14 cellular contexts compared by ENCODE assay signal in the genomic region with DNA sequence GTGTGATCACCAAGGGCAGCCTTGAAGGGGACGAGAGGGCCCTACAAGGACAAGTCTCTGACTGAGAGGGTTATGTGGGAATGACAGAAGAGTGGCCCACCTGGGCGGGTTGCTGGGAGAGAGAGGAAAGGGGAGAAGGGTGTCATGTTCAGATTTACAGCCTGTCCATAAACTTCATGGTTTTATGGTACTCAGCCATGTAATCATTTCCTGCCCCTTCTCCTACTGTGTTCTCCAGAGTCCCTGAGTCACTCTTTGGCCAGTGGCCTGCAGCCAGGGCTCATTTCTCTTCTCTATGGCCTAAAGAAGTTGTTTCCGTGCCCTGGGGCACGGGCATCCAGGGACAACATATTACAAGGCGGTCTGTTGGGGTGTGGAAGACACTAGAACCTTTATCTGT. TPM values are rescaled to one million over a fixed set of nuclear protein-coding genes. Genes with fewer than 3 reads are reported as not detected.
DNase-seq lines count a peak whose midpoint lies in the region; ATAC-seq and TF ChIP-seq lines count a peak whose summit lies in the region.
"Had no signal": no experiment of that assay in that cellular context is flagged by ENCODE, and none has a peak within 500 bp of the region (broad histone marks: within the 10 kb centered on the region; RNA-seq: fewer than 3 reads in every experiment).

No MANE protein-coding gene starts in this region.

- BruUV-seq in Caco-2 (replicated peaks; lab: Mats Ljungman, UMichigan) = no TSS peak

- H3K18ac ChIP-seq in H9 (ENCODE audit: insufficient read length, low read depth, low read length) = no peak overlapping the region

- H3K9me3 Mint-ChIP-seq in Caco-2 (ENCODE audit: unreplicated experiment) (no peaks in the 10 kb centered on the region), H9 (no peaks in the 10 kb centered on the region)
- no peaks in the 10 kb centered on the region for H3K9me3 Mint-ChIP-seq in naive thymus-derived CD4-positive, alpha-beta T cell
- H3K9me3 Mint-ChIP-seq: activated naive CD8-positive, alpha-beta T cell treated with anti-CD3 and anti-CD28 coated beads, Interleukin-2, amount 10 ng/mL, durations not matched to agents 7 days and 5 days had no signal

- H2AFZ ChIP-seq in H9 (ENCODE audit: low read length) = no peak overlapping the region

- peak overlapping the region; percentile 3 for H3K27ac Mint-ChIP-seq in Caco-2 (ENCODE audit: unreplicated experiment)
- H3K27ac Mint-ChIP-seq in naive thymus-derived CD4-positive, alpha-beta T cell = peak overlapping the region; percentile 71 to 92 (median 82)
- H3K27ac Mint-ChIP-seq in H9 = 0 out of 7 replicates have a peak overlapping the region, but pooled peaks of 1 of the 3 experiments have one; percentile 50
- H3K27ac Mint-ChIP-seq: activated naive CD8-positive, alpha-beta T cell treated with anti-CD3 and anti-CD28 coated beads, Interleukin-2, amount 10 ng/mL, durations not matched to agents 7 days and 5 days had no signal

- H3K9me3 ChIP-seq in Caco-2 (no peaks in the 10 kb centered on the region), colonic mucosa (no peaks in the 10 kb centered on the region), H9 (ENCODE audit: control insufficient read depth, low read depth, low read length) (no peaks in the 10 kb centered on the region)
- H3K9me3 ChIP-seq in naive thymus-derived CD4-positive, alpha-beta T cell (ENCODE audit: control insufficient read depth in 2 of 3, low read length in 3 of 3) = no peaks in the 10 kb centered on the region
- H3K9me3 ChIP-seq: upper lobe of left lung had no signal

- no peak overlapping the region for H2BK12ac ChIP-seq in H9 (ENCODE audit: insufficient read length, low read depth, low read length)

- H3K36me3 Mint-ChIP-seq in Caco-2 (ENCODE audit: insufficient read depth, unreplicated experiment) (peaks cover 15% of the 10 kb centered on the region), H9 (ENCODE audit: insufficient read depth in 1 of 3, low read depth in 3 of 3) (peaks cover 5 to 10% (median 5%) of the 10 kb centered on the region in 3 experiments; a peak in 3 of 7 replicates)
- peaks cover 0 to 2% (median 0%) of the 10 kb centered on the region in 5 donors for H3K36me3 Mint-ChIP-seq in naive thymus-derived CD4-positive, alpha-beta T cell

- H3K27ac ChIP-seq in colonic mucosa = no peak overlapping the region
- peak overlapping the region; percentile 7 for H3K27ac ChIP-seq in naive thymus-derived CD4-positive, alpha-beta T cell (ENCODE audit: low read depth, low read length)
- H3K27ac ChIP-seq in H9 (ENCODE audit: insufficient read length, low read depth, low read length) = no peak overlapping the region

- H3K4me1 ChIP-seq in Caco-2 = peaks cover 33% of the 10 kb centered on the region
- peaks cover 8% of the 10 kb centered on the region for H3K4me1 ChIP-seq in colonic mucosa
- H3K4me1 ChIP-seq in naive thymus-derived CD4-positive, alpha-beta T cell (ENCODE audit: control insufficient read depth in 2 of 2, insufficient read depth in 2 of 2, low read length in 2 of 2) = peaks cover 0 to 26% of the 10 kb centered on the region in 2 donors
- H3K4me1 ChIP-seq in H9 (ENCODE audit: insufficient read depth, low read length) = no peaks in the 10 kb centered on the region; the same call in 1 of the 2 replicates

- H3K27me3 Mint-ChIP-seq in Caco-2 (ENCODE audit: insufficient read depth, unreplicated experiment) (no peaks in the 10 kb centered on the region), H9 (ENCODE audit: low read depth) (no peaks in the 10 kb centered on the region)
- no peaks in the 10 kb centered on the region for H3K27me3 Mint-ChIP-seq in naive thymus-derived CD4-positive, alpha-beta T cell
- H3K27me3 Mint-ChIP-seq: activated naive CD8-positive, alpha-beta T cell treated with anti-CD3 and anti-CD28 coated beads, Interleukin-2, amount 10 ng/mL, durations not matched to agents 7 days and 5 days had no signal

- CTCF ChIA-PET in Caco-2 (lab: Charles Lee) = no interaction called here
- CTCF ChIA-PET in naive thymus-derived CD4-positive, alpha-beta T cell (lab: Charles Lee) = no interaction called here

- peaks cover 28% of the 10 kb centered on the region for H3K4me1 Mint-ChIP-seq in Caco-2 (ENCODE audit: low read depth, unreplicated experiment)
- H3K4me1 Mint-ChIP-seq in naive thymus-derived CD4-positive, alpha-beta T cell = peaks cover 11 to 46% (median 37%) of the 10 kb centered on the region in 7 donors
- H3K4me1 Mint-ChIP-seq in H9 = peaks cover 8 to 10% of the 10 kb centered on the region in 2 experiments

- H3K23me2 ChIP-seq in H9 (ENCODE audit: insufficient read length, low read depth, low read length, poor library complexity, severe bottlenecking) = no peaks in the 10 kb centered on the region

- H2BK15ac ChIP-seq in H9 (ENCODE audit: low read depth, low read length) = no peak overlapping the region

- H3K4me3 Mint-ChIP-seq in Caco-2 (ENCODE audit: unreplicated experiment) (no peak overlapping the region), H9 (no peak overlapping the region)
- peak overlapping the region in 2 of 10 donors; percentile 23 to 61 for H3K4me3 Mint-ChIP-seq in naive thymus-derived CD4-positive, alpha-beta T cell
- H3K4me3 Mint-ChIP-seq: activated naive CD8-positive, alpha-beta T cell treated with anti-CD3 and anti-CD28 coated beads, Interleukin-2, amount 10 ng/mL, durations not matched to agents 7 days and 5 days had no signal

- H2BK20ac ChIP-seq in H9 (ENCODE audit: low read depth, low read length, poor library complexity, severe bottlenecking) = no peak overlapping the region

- H3K9ac ChIP-seq in colonic mucosa (ENCODE audit: low read depth in 2 of 2, low read length in 2 of 2) = peak overlapping the region in 1 of 2 donors; percentile 38
- H3K9ac ChIP-seq in H9 (ENCODE audit: extremely low read depth, insufficient read length, low read length) = no peak overlapping the region

- no peak overlapping the region for H3K14ac ChIP-seq in H9 (ENCODE audit: insufficient read depth, low read length)

- H4K91ac ChIP-seq in H9 (ENCODE audit: insufficient read length, low read depth, low read length) = no peak overlapping the region

- no peak overlapping the region for H4K5ac ChIP-seq in H9 (ENCODE audit: insufficient read length, low read depth, low read length)

- no peak overlapping the region for H2AK5ac ChIP-seq in H9 (ENCODE audit: insufficient read length, low read length)

- ATAC-seq in naive thymus-derived CD4-positive, alpha-beta T cell = no peak
- ATAC-seq in HG03439 (IDR thresholded peaks at IDR 0.05; ENCODE audit: unreplicated experiment) (no peak), HG03521 (IDR thresholded peaks at IDR 0.05; ENCODE audit: unreplicated experiment) (no peak)
- ATAC-seq: GM12878 had no signal

- H4K8ac ChIP-seq in H9 (replicated peaks; ENCODE audit: insufficient read length, low read depth, low read length) = no peak overlapping the region

- no peak overlapping the region for H3K4ac ChIP-seq in H9 (ENCODE audit: low read depth, low read length)

- no peaks in the 10 kb centered on the region for H3K27me3 ChIP-seq in Caco-2 (replicated peaks; ENCODE audit: control insufficient read depth, insufficient read depth, low read length)
- H3K27me3 ChIP-seq in colonic mucosa = no peaks in the 10 kb centered on the region
- no peaks in the 10 kb centered on the region for H3K27me3 ChIP-seq in naive thymus-derived CD4-positive, alpha-beta T cell (ENCODE audit: control insufficient read depth in 2 of 2, insufficient read depth in 2 of 2, low read length in 2 of 2)
- no peaks in the 10 kb centered on the region for H3K27me3 ChIP-seq in H9 (ENCODE audit: insufficient read depth, low read length)
- H3K27me3 ChIP-seq: upper lobe of left lung had no signal

- no peaks in the 10 kb centered on the region for H3K36me3 ChIP-seq in Caco-2 (ENCODE audit: control insufficient read depth, insufficient read depth, low read length)
- no peaks in the 10 kb centered on the region for H3K36me3 ChIP-seq in colonic mucosa
- peaks cover 0 to 8% (median 0%) of the 10 kb centered on the region in 3 experiments for H3K36me3 ChIP-seq in naive thymus-derived CD4-positive, alpha-beta T cell (ENCODE audit: control insufficient read depth in 2 of 3, insufficient read depth in 3 of 3, low read length in 3 of 3)
- H3K36me3 ChIP-seq: upper lobe of left lung had no signal

- no peak overlapping the region for H2BK5ac ChIP-seq in H9 (ENCODE audit: insufficient read length, low read length)

- H3K56ac ChIP-seq in H9 (ENCODE audit: insufficient read length, low read depth, low read length) = no peak overlapping the region

- H2BK120ac ChIP-seq in H9 (ENCODE audit: low read depth, low read length, poor library complexity, severe bottlenecking) = no peak overlapping the region

- no peak overlapping the region for H3T11ph ChIP-seq in H9 (ENCODE audit: low read length)

- DNase-seq in Caco-2 (peak; percentile 33 to 64), LoVo (ENCODE audit: low spot score) (peak; percentile 96), colonic mucosa (peak; percentile 88), H9 (no peak)
- no peak for DNase-seq in naive thymus-derived CD4-positive, alpha-beta T cell
- no peak for DNase-seq in effector CD4-positive, alpha-beta T cell
- DNase-seq: activated naive CD8-positive, alpha-beta T cell treated with anti-CD3 and anti-CD28 coated beads, Interleukin-2, amount 10 ng/mL, durations not matched to agents 7 days and 5 days; NCI-H1694 treated with DMSO at 0.1 percent for 48 hours; stimulated activated CD4-positive, alpha-beta T cell treated with anti-CD3 and anti-CD28 coated beads, Interleukin-12 subunit alpha, Interleukin-12 subunit beta, amount 100 ng/mL, for 4 hours; T-helper 9 cell had no signal

- intact Hi-C loops in Caco-2 (cut with micrococcal nuclease; ENCODE audit: unreplicated experiment) (no loop called here), colonic mucosa (cut with DNase I) (loop anchor here (10.0 kb wide), 2 partner anchors 45 to 135 kb away; no protein-coding TSS in a partner anchor)
- intact Hi-C loops in naive thymus-derived CD4-positive, alpha-beta T cell (cut with micrococcal nuclease) = loop anchor here (5.0 kb wide), 2 partner anchors 52 to 162 kb away; a partner anchor contains a TSS

- no peak overlapping the region for H3K23ac ChIP-seq in H9 (ENCODE audit: insufficient read length, low read depth, low read length)

- no peaks in the 10 kb centered on the region for H3K79me2 ChIP-seq in H9 (ENCODE audit: insufficient read depth, low read length)

- POLR2A ChIA-PET in Caco-2 (lab: Charles Lee) = no interaction called here
- POLR2A ChIA-PET in naive thymus-derived CD4-positive, alpha-beta T cell (lab: Charles Lee) = no interaction called here

- no peak overlapping the region for H3K4me2 ChIP-seq in H9 (ENCODE audit: insufficient read depth, insufficient read length, low read length)

- no peaks in the 10 kb centered on the region for H3K79me1 ChIP-seq in H9 (ENCODE audit: insufficient read depth, low read depth, low read length, poor library complexity, severe bottlenecking)

- no CpG with 5 or more reads among the region's 5 CpGs for WGBS in H9 (ENCODE audit: extremely low coverage, insufficient read length, low lambda C conversion rate)

- H4K20me1 ChIP-seq in H9 (ENCODE audit: control insufficient read depth, insufficient read depth, insufficient read length) = no peaks in the 10 kb centered on the region

- TF ChIP-seq CTCF in Caco-2 (IDR thresholded peaks at IDR 0.05; ENCODE audit: insufficient read depth in 1 of 2, low read depth in 1 of 2, low read length in 1 of 2, severe bottlenecking in 1 of 2, unreplicated experiment in 1 of 2) (no peak), colonic mucosa (IDR thresholded peaks at IDR 0.05) (no peak), H9 (conservative IDR thresholded peaks at IDR 0.05) (no peak)

- H3K4me3 ChIP-seq in Caco-2 (ENCODE audit: low read depth, low read length) = no peak overlapping the region
- H3K4me3 ChIP-seq in colonic mucosa = no peak overlapping the region
- no peak overlapping the region for H3K4me3 ChIP-seq in naive thymus-derived CD4-positive, alpha-beta T cell (ENCODE audit: low read length)
- H3K4me3 ChIP-seq: GM12878, upper lobe of left lung had no signal

RNA-seq across cellular contexts. Expression of a gene that starts 26.7 kb away (rescaled TPM):
- total RNA-seq in Caco-2 (2022) = 121 and 138 TPM in 2 replicates
- total RNA-seq in colonic mucosa = 10 to 100 TPM; 36.1 to 45.0 TPM
- 100 to 1,000 TPM in 2 of 5 experiments, 10 to 100 TPM in 3; 71.6 to 154 (median 75.5) TPM for total RNA-seq in naive thymus-derived CD4-positive, alpha-beta T cell
- 10 to 100 TPM; 70.7 to 90.2 TPM for polyA plus RNA-seq in naive thymus-derived CD4-positive, alpha-beta T cell
- total RNA-seq in H9 (2021) = 73.9 and 78.2 TPM in 2 replicates

RNA-seq across cellular contexts. Expression of a gene that starts 51.5 kb away (rescaled TPM):
- 73.9 and 99.7 TPM in 2 replicates for total RNA-seq in Caco-2 (2022)
- 100 to 1,000 TPM; 234 to 246 TPM for total RNA-seq in colonic mucosa
- total RNA-seq in naive thymus-derived CD4-positive, alpha-beta T cell = under 1 TPM in 4 of 5 experiments, not detected in 1; 0.05 to 0.93 (median 0.15) TPM
- polyA plus RNA-seq in naive thymus-derived CD4-positive, alpha-beta T cell = under 1 TPM in 1 of 2 donors, not detected in 1; 0.06 TPM
- total RNA-seq in H9 (2021) = 0.09 and 0.13 TPM in 2 replicates
- total RNA-seq: activated naive CD8-positive, alpha-beta T cell treated with anti-CD3 and anti-CD28 coated beads, Interleukin-2, amount 10 ng/mL, durations not matched to agents 7 days and 5 days had no signal

RNA-seq across cellular contexts. Expression of a gene that starts 54.4 kb away (rescaled TPM):
- total RNA-seq in Caco-2 (2022) (4.1 and 4.7 TPM in 2 replicates), colonic mucosa (1 to 10 TPM; 2.6 to 5.4 TPM), H9 (2021) (0.48 and 0.70 TPM in 2 replicates)
- total RNA-seq in naive thymus-derived CD4-positive, alpha-beta T cell = 10 to 100 TPM in 1 of 5 experiments, 1 to 10 TPM in 3, under 1 TPM in 1; 0.64 to 11.1 (median 3.1) TPM
- under 1 TPM; 0.25 to 0.36 TPM for polyA plus RNA-seq in naive thymus-derived CD4-positive, alpha-beta T cell

Comparison
In these comparisons a context has a peak if more than half of its experiments do, and no peak if none do; other contexts are left out.
1. DNase-seq: peak in Caco-2 (2 of 2), LoVo (single experiment) and colonic mucosa (single experiment); none in naive thymus-derived CD4-positive, alpha-beta T cell (0 of 9), H9 (single experiment) and effector CD4-positive, alpha-beta T cell (single experiment).
2. RNA of a gene that starts 51.5 kb away (total RNA-seq): 234 to 246 TPM in colonic mucosa and 73.9 to 99.7 TPM in Caco-2; 0.05 to 0.93 TPM in naive thymus-derived CD4-positive, alpha-beta T cell and 0.09 to 0.13 TPM in H9; every median in the first group is over 10 times any median in the second.